In genomic region chr15:86089422-86089821, GRCh38 we compare ENCODE assay signal across 16 cellular contexts. TPM values are rescaled to one million over a fixed set of nuclear protein-coding genes. Genes with fewer than 3 reads are reported as not detected.
"Had no signal": no experiment of that assay in that cellular context is flagged by ENCODE, and none has a peak within 500 bp of the region (broad histone marks: within the 10 kb centered on the region; RNA-seq: fewer than 3 reads in every experiment).

No MANE protein-coding gene starts in this region.

- H3K9me3 Mint-ChIP-seq: activated CD4-positive, alpha-beta memory T cell treated with anti-CD3 and anti-CD28 coated beads for 36 hours; immature natural killer cell; naive thymus-derived CD4-positive, alpha-beta T cell; stimulated activated naive B cell treated with anti-CD40 and anti-IgM and Interleukin-4, amounts not matched to agents 10 μg/mL and 1 μg/mL and 100 μg/mL, for 72 hours had no signal

- DNase-seq: activated CD4-positive, alpha-beta memory T cell treated with anti-CD3 and anti-CD28 coated beads for 36 hours; activated CD4-positive, alpha-beta T cell treated with anti-CD3 and anti-CD28 coated beads for 36 hours; activated CD8-positive, alpha-beta memory T cell treated with anti-CD3 and anti-CD28 coated beads, Interleukin-2, amount 10 ng/mL, durations not matched to agents 7 days and 5 days; dermis blood vessel endothelial cell; foreskin fibroblast; hippocampal formation; immature natural killer cell; mesenchymal stem cell; naive thymus-derived CD4-positive, alpha-beta T cell; retina; stimulated activated naive B cell treated with anti-CD40 and anti-IgM and Interleukin-4, amounts not matched to agents 10 μg/mL and 1 μg/mL and 100 μg/mL, for 72 hours had no signal

- H3K27me3 Mint-ChIP-seq: activated CD4-positive, alpha-beta memory T cell treated with anti-CD3 and anti-CD28 coated beads for 36 hours had no signal

- H3K36me3 Mint-ChIP-seq: activated CD4-positive, alpha-beta memory T cell treated with anti-CD3 and anti-CD28 coated beads for 36 hours; activated CD8-positive, alpha-beta memory T cell treated with anti-CD3 and anti-CD28 coated beads, Interleukin-2, amount 10 ng/mL, durations not matched to agents 7 days and 5 days; activated naive CD8-positive, alpha-beta T cell; immature natural killer cell; naive thymus-derived CD4-positive, alpha-beta T cell; stimulated activated naive B cell treated with anti-CD40 and anti-IgM and Interleukin-4, amounts not matched to agents 10 μg/mL and 1 μg/mL and 100 μg/mL, for 72 hours had no signal

- H3K4me3 Mint-ChIP-seq: activated CD4-positive, alpha-beta memory T cell treated with anti-CD3 and anti-CD28 coated beads for 36 hours; activated CD4-positive, alpha-beta T cell treated with anti-CD3 and anti-CD28 coated beads for 36 hours; activated CD8-positive, alpha-beta memory T cell treated with anti-CD3 and anti-CD28 coated beads, Interleukin-2, amount 10 ng/mL, durations not matched to agents 7 days and 5 days; activated naive CD8-positive, alpha-beta T cell; immature natural killer cell; naive thymus-derived CD4-positive, alpha-beta T cell; stimulated activated naive B cell treated with anti-CD40 and anti-IgM and Interleukin-4, amounts not matched to agents 10 μg/mL and 1 μg/mL and 100 μg/mL, for 72 hours had no signal

- ATAC-seq: activated CD4-positive, alpha-beta T cell treated with anti-CD3 and anti-CD28 coated beads for 36 hours; activated CD8-positive, alpha-beta memory T cell treated with anti-CD3 and anti-CD28 coated beads, Interleukin-2, amount 10 ng/mL, durations not matched to agents 7 days and 5 days; naive thymus-derived CD4-positive, alpha-beta T cell; stimulated activated naive B cell treated with anti-CD40 and anti-IgM and Interleukin-4, amounts not matched to agents 10 μg/mL and 1 μg/mL and 100 μg/mL, for 72 hours had no signal

- H3K27ac Mint-ChIP-seq: activated CD4-positive, alpha-beta memory T cell treated with anti-CD3 and anti-CD28 coated beads for 36 hours; activated CD4-positive, alpha-beta T cell treated with anti-CD3 and anti-CD28 coated beads for 36 hours; activated CD8-positive, alpha-beta memory T cell treated with anti-CD3 and anti-CD28 coated beads, Interleukin-2, amount 10 ng/mL, durations not matched to agents 7 days and 5 days; activated naive CD8-positive, alpha-beta T cell; immature natural killer cell; naive thymus-derived CD4-positive, alpha-beta T cell; stimulated activated naive B cell treated with anti-CD40 and anti-IgM and Interleukin-4, amounts not matched to agents 10 μg/mL and 1 μg/mL and 100 μg/mL, for 72 hours had no signal

- H3K4me1 Mint-ChIP-seq: activated CD4-positive, alpha-beta T cell treated with anti-CD3 and anti-CD28 coated beads for 36 hours; activated CD8-positive, alpha-beta memory T cell treated with anti-CD3 and anti-CD28 coated beads, Interleukin-2, amount 10 ng/mL, durations not matched to agents 7 days and 5 days; immature natural killer cell; stimulated activated naive B cell treated with anti-CD40 and anti-IgM and Interleukin-4, amounts not matched to agents 10 μg/mL and 1 μg/mL and 100 μg/mL, for 72 hours had no signal

- H3K27ac ChIP-seq: epithelial cell of prostate had no signal

RNA-seq across cellular contexts. Expression of gene AGBL1, which starts 9.8 kb away (rescaled TPM):
- total RNA-seq: activated CD8-positive, alpha-beta memory T cell treated with anti-CD3 and anti-CD28 coated beads, Interleukin-2, amount 10 ng/mL, durations not matched to agents 7 days and 5 days; dermis blood vessel endothelial cell; mucosa of gallbladder; naive thymus-derived CD4-positive, alpha-beta T cell; T-helper 2 cell treated with Interferon-gamma antibody and Interleukin-4, amounts not matched to agents 100 ng/mL and 5 ng/mL, for 36 hours; ureter had no signal
- polyA plus RNA-seq: immature natural killer cell; naive thymus-derived CD4-positive, alpha-beta T cell had no signal
